ENCODE assay signal across 21 cellular contexts in genomic region chr3:156359337-156359736, GRCh38.
DNase-seq lines count a peak whose midpoint lies in the region; ATAC-seq and TF ChIP-seq lines count a peak whose summit lies in the region.
"Had no signal": no experiment of that assay in that cellular context is flagged by ENCODE, and none has a peak within 500 bp of the region (broad histone marks: within the 10 kb centered on the region; RNA-seq: fewer than 3 reads in every experiment).

No MANE protein-coding gene starts in this region.

- DNase-seq in GM23338 (ENCODE audit: low spot score) (no peak), M059J (ENCODE audit: low read depth) (peak; percentile 75), astrocyte of the spinal cord (ENCODE audit: low read depth, low spot score) (peak; percentile 4), kidney tubule cell (ENCODE audit: low spot score) (peak; percentile 18), Karpas-422 (no peak), anterior cingulate cortex (lab: John Stamatoyannopoulos, UW) (no peak), dorsolateral prefrontal cortex (no peak)
- DNase-seq: DMS53, EL, IMR-90, NCI-H1417, NCI-H187, NCI-H446 treated with DMSO at 0.1 percent for 48 hours, NCI-H526 treated with DMSO at 0.1 percent for 48 hours, RPMI8226, SHP77, T-helper 1 cell had no signal

- intact Hi-C loops in dorsolateral prefrontal cortex (cut with DNase I): no loop called here

- no peak overlapping the region for H3K4me2 ChIP-seq in GM23338
- no peak overlapping the region for H3K4me2 ChIP-seq in Karpas-422 (ENCODE audit: low read depth, low read length, poor library complexity, severe bottlenecking)
- H3K4me2 ChIP-seq: KMS-11 had no signal

- H3K9me2 ChIP-seq in GM23338 (ENCODE audit: insufficient read depth) (0 out of 2 replicates have a peak, but pooled peaks cover 6% of the 10 kb centered on the region), Karpas-422 (replicated peaks; ENCODE audit: insufficient read depth, low read length) (no peaks in the 10 kb centered on the region)

- in situ Hi-C loops in astrocyte of the spinal cord (cut with HindIII; ENCODE audit: low sequenced_read_pairs): no loop called here

- ATAC-seq in GM23338: no peak

- peaks cover 2% of the 10 kb centered on the region for H3K27me3 Mint-ChIP-seq in GM23338 (ENCODE audit: insufficient read depth, low read depth, poor library complexity)

- H3K36me3 ChIP-seq in GM23338 (ENCODE audit: insufficient read depth) (no peaks in the 10 kb centered on the region), Karpas-422 (ENCODE audit: insufficient read depth, low read length) (no peaks in the 10 kb centered on the region)
- H3K36me3 ChIP-seq: HAP-1 had no signal

- H3K9me3 Mint-ChIP-seq in GM23338: no peaks in the 10 kb centered on the region

- H3K27me3 ChIP-seq in GM23338 (ENCODE audit: insufficient read depth) (no peaks in the 10 kb centered on the region), Karpas-422 (ENCODE audit: low read length) (no peaks in the 10 kb centered on the region), dorsolateral prefrontal cortex (no peaks in the 10 kb centered on the region)

- no peak overlapping the region for H3K27ac Mint-ChIP-seq in GM23338
- H3K27ac Mint-ChIP-seq: B cell had no signal

- no peak overlapping the region for H3K27ac ChIP-seq in GM23338 (ENCODE audit: low read depth)
- H3K27ac ChIP-seq in Karpas-422 (ENCODE audit: low read length): no peak overlapping the region
- H3K27ac ChIP-seq in dorsolateral prefrontal cortex: no peak overlapping the region
- H3K27ac ChIP-seq: KMS-11, SK-N-MC had no signal

- H3K4me1 Mint-ChIP-seq in GM23338: peaks cover 24% of the 10 kb centered on the region
- H3K4me1 Mint-ChIP-seq: B cell had no signal

- H3K9me3 ChIP-seq in Karpas-422 (ENCODE audit: low read length): no peaks in the 10 kb centered on the region
- H3K9me3 ChIP-seq: HAP-1 had no signal

- no peaks in the 10 kb centered on the region for H3F3A ChIP-seq in GM23338 (replicated peaks; ENCODE audit: low read depth)

- no peak overlapping the region for H3K4me3 Mint-ChIP-seq in GM23338
- H3K4me3 Mint-ChIP-seq: B cell had no signal

- no peak overlapping the region for H3K9ac ChIP-seq in Karpas-422 (ENCODE audit: low read length)
- H3K9ac ChIP-seq: KMS-11 had no signal

- H3K4me3 ChIP-seq in GM23338: no peak overlapping the region
- H3K4me3 ChIP-seq in astrocyte of the spinal cord (ENCODE audit: low read depth, low read length): no peak overlapping the region
- no peak overlapping the region for H3K4me3 ChIP-seq in Karpas-422 (ENCODE audit: low read length)
- H3K4me3 ChIP-seq in dorsolateral prefrontal cortex: no peak overlapping the region
- H3K4me3 ChIP-seq: HAP-1, SK-N-MC had no signal

- H3K4me1 ChIP-seq in GM23338 (ENCODE audit: insufficient read depth) (peaks cover 19% of the 10 kb centered on the region), Karpas-422 (ENCODE audit: low read length) (no peaks in the 10 kb centered on the region)
- H3K4me1 ChIP-seq: HAP-1 had no signal

- H4K20me1 ChIP-seq in GM23338 (replicated peaks; ENCODE audit: insufficient read depth) (no peaks in the 10 kb centered on the region), Karpas-422 (ENCODE audit: insufficient read depth, low read depth, low read length) (no peaks in the 10 kb centered on the region)

- H3K79me2 ChIP-seq in GM23338 (replicated peaks; ENCODE audit: insufficient read depth) (no peaks in the 10 kb centered on the region), Karpas-422 (ENCODE audit: low read length) (no peaks in the 10 kb centered on the region)

- TF ChIP-seq CTCF in GM23338 (conservative IDR thresholded peaks at IDR 0.05; ENCODE audit: low read depth in 2 of 2): no peak
- no peak for TF ChIP-seq CTCF in astrocyte of the spinal cord (IDR thresholded peaks at IDR 0.05; ENCODE audit: low read depth, low read length)
- no peak for TF ChIP-seq CTCF in dorsolateral prefrontal cortex (IDR thresholded peaks at IDR 0.05 in 54 of 56, conservative IDR thresholded peaks at IDR 0.05 in 2 of 56; ENCODE audit: low read depth in 1 of 56, partially characterized antibody in 56 of 56)

- H2AFZ ChIP-seq in GM23338 (peak overlapping the region; percentile 30), Karpas-422 (ENCODE audit: low read length) (no peak overlapping the region)

- H3K36me3 Mint-ChIP-seq in GM23338 (ENCODE audit: low read depth): no peaks in the 10 kb centered on the region

TF ChIP-seq in GM23338, 12 proteins besides CTCF, POLR2A, EP300 and RAD21:
- TF ChIP-seq EZH2 (IDR thresholded peaks at IDR 0.05; ENCODE audit: low read depth, unreplicated experiment) (no peak), ZNF462 (CRISPR knock-in tag; IDR thresholded peaks at IDR 0.05) (no peak), NANOG (IDR thresholded peaks at IDR 0.05; ENCODE audit: borderline replicate concordance) (no peak), STAT1 (IDR thresholded peaks at IDR 0.05; ENCODE audit: unreplicated experiment) (no peak), JUNB (IDR thresholded peaks at IDR 0.05; ENCODE audit: unreplicated experiment) (no peak)

Comparison
In these comparisons a context has a peak if more than half of its experiments do, and no peak if none do; other contexts are left out.
1. DNase-seq: peak in M059J (single experiment), astrocyte of the spinal cord (single experiment) and kidney tubule cell (single experiment); none in GM23338 (single experiment), Karpas-422 (single experiment), anterior cingulate cortex (0 of 58) and dorsolateral prefrontal cortex (0 of 10).